ENCODE assay signal across 1 cellular context in the genomic region with DNA sequence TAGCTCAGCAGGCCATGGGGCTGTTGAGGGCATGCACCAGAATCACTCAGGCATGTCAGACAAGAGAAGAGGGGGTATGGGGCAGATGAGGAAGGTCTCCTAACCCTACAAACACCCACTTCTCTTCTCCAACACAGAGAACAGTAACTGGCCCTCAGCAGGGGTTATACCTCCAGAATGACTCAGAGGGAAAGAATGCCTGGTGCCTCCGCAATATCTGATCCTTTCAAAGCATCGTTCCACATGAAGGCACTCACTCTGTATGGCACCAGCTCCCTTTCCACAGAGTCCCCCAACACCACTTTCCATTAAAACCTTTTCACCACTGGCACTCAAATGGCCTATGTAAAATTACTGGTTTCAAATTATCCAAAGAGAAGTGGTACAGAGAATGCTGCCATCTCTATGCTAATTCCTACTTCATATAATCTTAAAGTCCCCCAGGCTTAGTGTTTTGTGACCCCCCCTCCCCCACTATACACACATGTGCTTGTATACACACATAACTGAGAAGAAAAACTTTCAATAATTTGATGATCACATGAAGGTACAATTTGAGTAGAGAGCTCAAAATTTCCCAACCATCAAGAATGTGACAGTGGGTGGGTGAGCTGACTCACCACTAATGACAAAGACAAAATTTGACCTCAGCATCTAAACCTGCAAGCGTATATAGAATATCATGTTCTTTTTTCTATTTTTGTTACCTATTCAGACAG.
TF ChIP-seq lines count a peak whose summit lies in the region.

No MANE protein-coding gene starts in this region.

TF ChIP-seq in H1, 55 proteins besides CTCF, POLR2A, EP300 and RAD21 (continued from another document):
- TF ChIP-seq SP1 (IDR thresholded peaks at IDR 0.05; ENCODE audit: low read depth, low read length) = no peak
- no peak for TF ChIP-seq RFX5 (IDR thresholded peaks at IDR 0.05; ENCODE audit: borderline replicate concordance, low read depth, low read length)
- no peak for TF ChIP-seq CBX5 (IDR thresholded peaks at IDR 0.05; ENCODE audit: low read depth, low read length)
